8 cellular contexts compared by ENCODE assay signal in the genomic region with DNA sequence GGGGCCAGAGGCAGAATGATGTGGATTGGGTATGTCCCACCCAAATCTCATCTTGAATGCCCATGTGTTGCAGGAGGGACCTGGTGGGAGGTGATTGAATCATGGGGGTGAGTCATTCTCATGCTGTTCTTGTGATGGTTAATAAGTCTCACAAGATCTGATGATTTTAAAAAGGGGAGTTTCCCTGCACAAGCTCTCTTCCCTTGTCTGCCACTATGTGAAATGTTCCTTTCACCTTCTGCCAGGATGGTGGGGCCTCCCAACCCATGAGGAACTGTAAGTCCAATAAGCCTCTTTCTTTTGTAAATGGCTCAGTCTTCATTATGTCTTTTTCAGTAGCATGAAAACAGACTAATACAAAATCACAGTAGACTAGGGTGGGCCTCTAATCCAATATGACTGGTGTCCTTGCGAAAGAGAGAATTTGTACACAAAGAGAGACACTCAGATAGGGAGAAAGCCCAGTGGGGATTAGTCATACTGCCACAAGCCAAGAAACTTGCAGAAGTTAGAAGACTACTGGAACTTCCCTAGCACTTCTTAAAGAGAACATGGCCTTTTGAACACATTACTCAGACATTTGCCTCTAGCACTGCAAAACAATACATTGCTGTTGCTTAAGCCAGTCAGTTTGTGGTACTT.
DNase-seq lines count a peak whose midpoint lies in the region; ATAC-seq lines count a peak whose summit lies in the region.

No MANE protein-coding gene starts in this region.

- peak; percentile 49 for DNase-seq in Caki2 (ENCODE audit: low read depth)
- peak; percentile 92 for DNase-seq in amniotic epithelial cell (ENCODE audit: low read depth)
- DNase-seq in stimulated activated CD8-positive, alpha-beta memory T cell treated with anti-CD3 and anti-CD28 coated beads, Interleukin-2, amount 100 ng/mL, for 48 hours (ENCODE audit: low read depth in 2 of 2) = peak; percentile 8 to 16
- DNase-seq in GF-D8 (lab: John Stamatoyannopoulos, UW) = no peak
- DNase-seq in mucosa of gallbladder (ENCODE audit: low spot score) = no peak
- no peak for DNase-seq in NCI-H187 (lab: John Stamatoyannopoulos, UW)

- ATAC-seq in GM19438 (IDR thresholded peaks at IDR 0.05; ENCODE audit: low read depth, unreplicated experiment) = peak; percentile 60
- ATAC-seq in HG03432 (IDR thresholded peaks at IDR 0.05; ENCODE audit: unreplicated experiment) = peak; percentile 90

- in situ Hi-C loops in Caki2 (cut with HindIII; ENCODE audit: low pct_unique_long_range_greater_than_20kb, low sequenced_read_pairs) = no loop called here

Comparison
In these comparisons a context has a peak if more than half of its experiments do, and no peak if none do; other contexts are left out.
1. DNase-seq: peak in Caki2 (single experiment), amniotic epithelial cell (single experiment) and stimulated activated CD8-positive, alpha-beta memory T cell treated with anti-CD3 and anti-CD28 coated beads, Interleukin-2, amount 100 ng/mL, for 48 hours (2 of 2); none in GF-D8 (single experiment), mucosa of gallbladder (single experiment) and NCI-H187 (0 of 2).